Comparison of ENCODE assay signal across 1 cellular context in the genomic region with DNA sequence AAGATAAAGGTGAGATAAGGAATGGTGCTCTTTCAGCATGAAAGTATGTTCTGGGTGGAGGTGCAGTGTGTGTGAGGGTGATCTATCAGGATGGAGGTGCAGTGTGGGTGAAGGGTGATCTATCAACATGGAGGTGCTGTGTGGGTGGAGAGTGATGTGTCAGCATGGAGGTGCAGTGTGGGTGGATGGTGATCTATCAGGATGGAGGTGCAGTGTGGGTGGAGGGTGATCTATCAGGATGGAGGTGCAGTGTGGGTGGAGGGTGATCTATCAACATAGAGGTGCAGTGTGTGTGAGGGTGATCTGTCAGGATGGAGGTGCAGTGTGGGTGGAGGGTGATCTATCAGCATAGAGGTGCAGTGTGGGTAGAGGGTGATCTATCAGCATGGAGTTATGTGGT.
A peak's percentile ranks its signal among the peaks of the same experiment; 100 is the strongest.
TF ChIP-seq lines count a peak whose summit lies in the region.

No MANE protein-coding gene starts in this region.

TF ChIP-seq in HEK293, 187 proteins besides CTCF, POLR2A, EP300 and RAD21 (continued from another document):
- TF ChIP-seq SCRT2 (tag by site-specific recombination; IDR thresholded peaks at IDR 0.05) (no peak), GLI2 (tag by site-specific recombination; IDR thresholded peaks at IDR 0.05; ENCODE audit: borderline replicate concordance, low read depth) (no peak), EGR2 (tag by site-specific recombination; IDR thresholded peaks at IDR 0.05; ENCODE audit: low read depth) (peak; percentile 100), ZNF114 (tag by site-specific recombination; IDR thresholded peaks at IDR 0.05) (no peak)
